9 cellular contexts compared by ENCODE assay signal in the genomic region with DNA sequence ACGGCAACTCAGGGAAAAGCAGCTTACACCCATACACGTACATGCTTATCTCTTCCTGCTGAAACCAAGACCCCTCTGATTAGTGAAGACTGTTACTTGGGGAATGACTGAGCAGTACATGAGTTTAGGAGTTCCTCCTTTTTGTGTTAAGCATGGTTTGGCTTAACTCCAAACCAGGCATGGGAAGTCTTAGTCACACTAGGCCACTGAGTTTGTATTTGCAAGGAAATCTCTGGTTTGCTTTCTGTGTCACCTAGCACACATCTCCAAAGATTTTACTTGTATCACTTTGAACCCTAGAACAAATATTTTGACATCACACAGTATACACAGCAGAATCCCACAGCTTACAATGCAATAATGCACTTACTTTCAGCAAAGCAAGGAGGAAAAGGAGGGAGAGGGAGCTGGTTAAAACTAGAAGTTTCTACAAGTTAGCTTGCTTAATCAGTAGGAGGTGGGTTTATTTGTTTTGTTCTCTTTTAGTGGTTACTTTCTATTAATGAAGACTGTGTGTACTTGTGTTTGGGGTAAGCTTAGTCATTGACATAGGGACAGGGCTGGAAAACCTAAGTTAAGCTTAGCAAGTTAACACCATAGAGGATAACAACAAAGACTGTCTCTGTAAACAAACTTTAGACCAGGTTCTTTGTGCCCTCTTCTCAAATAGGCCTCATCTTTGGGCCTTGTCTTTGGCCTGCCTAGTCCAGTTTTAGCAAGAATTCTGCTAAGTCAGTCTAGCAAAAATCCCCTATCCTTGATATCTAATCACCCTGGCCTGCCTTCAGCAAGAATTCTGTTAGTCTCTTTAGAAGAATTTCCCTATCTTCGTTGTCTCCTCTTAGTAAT.
DNase-seq lines count a peak whose midpoint lies in the region; ATAC-seq lines count a peak whose summit lies in the region.
"Had no signal": no experiment of that assay in that cellular context is flagged by ENCODE, and none has a peak within 500 bp of the region (broad histone marks: within the 10 kb centered on the region; RNA-seq: fewer than 3 reads in every experiment).

No MANE protein-coding gene starts in this region.

- no peaks in the 10 kb centered on the region for H3K9me3 ChIP-seq in T-helper 17 cell (ENCODE audit: control insufficient read depth, low read length, poor library complexity, severe bottlenecking)
- H3K9me3 ChIP-seq: BLaER1 had no signal

- DNase-seq in activated CD4-positive, alpha-beta T cell treated with anti-CD3 and anti-CD28 coated beads for 36 hours, result peak; percentile 63
- DNase-seq in activated CD4-positive, alpha-beta T cell treated with anti-CD3 and anti-CD28 coated beads, Interleukin-2, amount 50 U/mL, for 1 hour, result no peak
- DNase-seq in T-helper 17 cell, result no peak
- peak; percentile 56 for DNase-seq in globus pallidus (ENCODE audit: low spot score)
- peak; percentile 92 for DNase-seq in smooth muscle cell of the brain vasculature (ENCODE audit: low read depth, low spot score)
- no peak for DNase-seq in NCI-H1417 treated with DMSO at 0.1 percent for 48 hours (lab: John Stamatoyannopoulos, UW)
- no peak for DNase-seq in NCI-H128 (lab: John Stamatoyannopoulos, UW; ENCODE audit: unreplicated experiment)

- H3K9me3 Mint-ChIP-seq in activated CD4-positive, alpha-beta T cell treated with anti-CD3 and anti-CD28 coated beads for 36 hours (ENCODE audit: low read depth), result no peaks in the 10 kb centered on the region

- no peaks in the 10 kb centered on the region for H3K27me3 Mint-ChIP-seq in activated CD4-positive, alpha-beta T cell treated with anti-CD3 and anti-CD28 coated beads for 36 hours
- H3K27me3 Mint-ChIP-seq in T-helper 17 cell, result peaks cover 9% of the 10 kb centered on the region

- POLR2A ChIA-PET in activated CD4-positive, alpha-beta T cell treated with anti-CD3 and anti-CD28 coated beads for 36 hours (lab: Charles Lee), result no interaction called here

- H3K27ac Mint-ChIP-seq in activated CD4-positive, alpha-beta T cell treated with anti-CD3 and anti-CD28 coated beads for 36 hours, result no peak overlapping the region
- no peak overlapping the region for H3K27ac Mint-ChIP-seq in T-helper 17 cell

- H3K36me3 Mint-ChIP-seq in activated CD4-positive, alpha-beta T cell treated with anti-CD3 and anti-CD28 coated beads for 36 hours (ENCODE audit: low read depth), result no peaks in the 10 kb centered on the region
- H3K36me3 Mint-ChIP-seq in T-helper 17 cell (ENCODE audit: low read depth), result no peaks in the 10 kb centered on the region

- no peak overlapping the region for H3K4me3 Mint-ChIP-seq in activated CD4-positive, alpha-beta T cell treated with anti-CD3 and anti-CD28 coated beads for 36 hours
- H3K4me3 Mint-ChIP-seq in T-helper 17 cell, result peak overlapping the region; percentile 22

- H3K4me1 Mint-ChIP-seq in activated CD4-positive, alpha-beta T cell treated with anti-CD3 and anti-CD28 coated beads for 36 hours, result peaks cover 14% of the 10 kb centered on the region
- peaks cover 7% of the 10 kb centered on the region for H3K4me1 Mint-ChIP-seq in T-helper 17 cell

- ATAC-seq in activated CD4-positive, alpha-beta T cell treated with anti-CD3 and anti-CD28 coated beads for 36 hours, result peak; percentile 75
- ATAC-seq in HG03378 (IDR thresholded peaks at IDR 0.05; ENCODE audit: unreplicated experiment) (peak; percentile 86), T-helper 17 cell (peak; percentile 23)

- intact Hi-C loops in activated CD4-positive, alpha-beta T cell treated with anti-CD3 and anti-CD28 coated beads for 36 hours (cut with DNase I, micrococcal nuclease), result no loop called here

- CTCF ChIA-PET in activated CD4-positive, alpha-beta T cell treated with anti-CD3 and anti-CD28 coated beads for 36 hours (lab: Charles Lee), result interaction anchor here (0.6 to 1.0 kb wide), 4 partner anchors 18 to 229 kb away, joined by 3 read pairs; no protein-coding TSS in a partner anchor

Comparison
In these comparisons a context has a peak if more than half of its experiments do, and no peak if none do; other contexts are left out.
1. DNase-seq: peak in activated CD4-positive, alpha-beta T cell treated with anti-CD3 and anti-CD28 coated beads for 36 hours (single experiment), globus pallidus (single experiment) and smooth muscle cell of the brain vasculature (single experiment); none in activated CD4-positive, alpha-beta T cell treated with anti-CD3 and anti-CD28 coated beads, Interleukin-2, amount 50 U/mL, for 1 hour (single experiment), T-helper 17 cell (0 of 3), NCI-H1417 treated with DMSO at 0.1 percent for 48 hours (single experiment) and NCI-H128 (single experiment).
2. ATAC-seq: peak in every context shown above with its lines; median percentile 86 in HG03378; 75 in activated CD4-positive, alpha-beta T cell treated with anti-CD3 and anti-CD28 coated beads for 36 hours; 23 in T-helper 17 cell.